In genomic region chr18:21162786-21163185, GRCh38 we compare ENCODE assay signal across 1 cellular context.
TF ChIP-seq lines count a peak whose summit lies in the region.

No MANE protein-coding gene starts in this region.

TF ChIP-seq in IMR-90, 13 proteins besides CTCF, POLR2A, EP300 and RAD21:
- TF ChIP-seq CEBPB (IDR thresholded peaks at IDR 0.05; ENCODE audit: low read depth, low read length) (no peak), NFE2L2 (IDR thresholded peaks at IDR 0.05; ENCODE audit: low read depth, low read length) (no peak), MAZ (IDR thresholded peaks at IDR 0.05; ENCODE audit: borderline replicate concordance, low read depth, low read length) (no peak), MAFK (IDR thresholded peaks at IDR 0.05; ENCODE audit: low read depth, low read length) (no peak), MXI1 (IDR thresholded peaks at IDR 0.05; ENCODE audit: borderline replicate concordance, low read depth, low read length) (no peak), USF2 (IDR thresholded peaks at IDR 0.05; ENCODE audit: low read depth, low read length) (no peak), FOS (IDR thresholded peaks at IDR 0.05; ENCODE audit: low read depth, low read length) (no peak), CHD1 (IDR thresholded peaks at IDR 0.05; ENCODE audit: low read depth, low read length) (no peak), SMC3 (IDR thresholded peaks at IDR 0.05; ENCODE audit: low read depth, low read length) (no peak), BHLHE40 (IDR thresholded peaks at IDR 0.05; ENCODE audit: low read depth, low read length) (no peak), RCOR1 (IDR thresholded peaks at IDR 0.05; ENCODE audit: insufficient replicate concordance, low read length) (no peak), ELK1 (IDR thresholded peaks at IDR 0.05; ENCODE audit: borderline replicate concordance, low read depth, low read length) (no peak), RFX5 (IDR thresholded peaks at IDR 0.05; ENCODE audit: low read depth, low read length) (no peak)
